18 cellular contexts compared by ENCODE assay signal in genomic region chr10:86653379-86653778, GRCh38. TPM values are rescaled to one million over a fixed set of nuclear protein-coding genes. Genes with fewer than 3 reads are reported as not detected.
A peak's percentile ranks its signal among the peaks of the same experiment; 100 is the strongest.
DNase-seq lines count a peak whose midpoint lies in the region; TF ChIP-seq lines count a peak whose summit lies in the region.
"Had no signal": no experiment of that assay in that cellular context is flagged by ENCODE, and none has a peak within 500 bp of the region (broad histone marks: within the 10 kb centered on the region; RNA-seq: fewer than 3 reads in every experiment).

No MANE protein-coding gene starts in this region.

- no peak overlapping the region for H3K4me3 Mint-ChIP-seq in activated naive CD4-positive, alpha-beta T cell treated with anti-CD3 and anti-CD28 coated beads for 36 hours
- H3K4me3 Mint-ChIP-seq: CD4-positive, alpha-beta T cell; HFFc6 had no signal

- WGBS in suprapubic skin: 97% methylated on average over 3 of the region's 3 CpGs

- TF ChIP-seq POLR2A in suprapubic skin (IDR thresholded peaks at IDR 0.05): no peak

- peaks cover 17% of the 10 kb centered on the region for H3K4me1 ChIP-seq in suprapubic skin

- H3K27me3 Mint-ChIP-seq in activated naive CD4-positive, alpha-beta T cell treated with anti-CD3 and anti-CD28 coated beads for 36 hours (ENCODE audit: low read depth): no peaks in the 10 kb centered on the region
- H3K27me3 Mint-ChIP-seq: CD4-positive, alpha-beta T cell had no signal

- intact Hi-C loops in activated naive CD4-positive, alpha-beta T cell treated with anti-CD3 and anti-CD28 coated beads for 36 hours (cut with micrococcal nuclease): no loop called here

- peak; percentile 1 for DNase-seq in activated naive CD4-positive, alpha-beta T cell treated with anti-CD3 and anti-CD28 coated beads for 36 hours
- no peak for DNase-seq in activated naive CD4-positive, alpha-beta T cell treated with anti-CD3 and anti-CD28 coated beads, Interleukin-2, amount 50 U/mL, for 16 hours
- DNase-seq in HK-2 (ENCODE audit: unreplicated experiment) (peak; percentile 0), islet precursor cell (peak; percentile 34), suprapubic skin (ENCODE audit: low spot score in 2 of 2) (peak; percentile 26 to 47), iPS-NIHi11 (ENCODE audit: low spot score) (no peak), MG63 (no peak), amniotic stem cell (lab: John Stamatoyannopoulos, UW) (no peak)
- DNase-seq: Calu3, DMS 273 treated with DMSO at 0.1 percent for 48 hours, EL, GOT3, HFFc6 had no signal

- no peak overlapping the region for H3K4me3 ChIP-seq in suprapubic skin
- no peak overlapping the region for H3K4me3 ChIP-seq in MG63
- H3K4me3 ChIP-seq: BLaER1 treated with 17β-estradiol and CSF1 and Interleukin-3, amounts not matched to agents 10 nM and 100 nM; HAP-1; K562 had no signal

- CTCF ChIA-PET in activated naive CD4-positive, alpha-beta T cell treated with anti-CD3 and anti-CD28 coated beads for 36 hours (lab: Charles Lee): no interaction called here

- H3K36me3 ChIP-seq in suprapubic skin: no peaks in the 10 kb centered on the region
- no peaks in the 10 kb centered on the region for H3K36me3 ChIP-seq in MG63
- H3K36me3 ChIP-seq: BLaER1 treated with 17β-estradiol and CSF1 and Interleukin-3, amounts not matched to agents 10 nM and 100 nM; HAP-1 had no signal

- H3K27ac Mint-ChIP-seq in activated naive CD4-positive, alpha-beta T cell treated with anti-CD3 and anti-CD28 coated beads for 36 hours: no peak overlapping the region
- H3K27ac Mint-ChIP-seq: CD4-positive, alpha-beta T cell; HFFc6 had no signal

- no peaks in the 10 kb centered on the region for H3K9me3 Mint-ChIP-seq in activated naive CD4-positive, alpha-beta T cell treated with anti-CD3 and anti-CD28 coated beads for 36 hours
- H3K9me3 Mint-ChIP-seq: CD4-positive, alpha-beta T cell; HFFc6 had no signal

- no peaks in the 10 kb centered on the region for H3K4me1 Mint-ChIP-seq in activated naive CD4-positive, alpha-beta T cell treated with anti-CD3 and anti-CD28 coated beads for 36 hours (ENCODE audit: low read depth)

- TF ChIP-seq CTCF in suprapubic skin (IDR thresholded peaks at IDR 0.05): no peak

- H3K27me3 ChIP-seq in suprapubic skin (no peaks in the 10 kb centered on the region), MG63 (no peaks in the 10 kb centered on the region)
- H3K27me3 ChIP-seq: BLaER1 treated with 17β-estradiol and CSF1 and Interleukin-3, amounts not matched to agents 10 nM and 100 nM had no signal

- H3K36me3 Mint-ChIP-seq in activated naive CD4-positive, alpha-beta T cell treated with anti-CD3 and anti-CD28 coated beads for 36 hours (ENCODE audit: low read depth): no peaks in the 10 kb centered on the region

- no peaks in the 10 kb centered on the region for H3K9me3 ChIP-seq in suprapubic skin
- H3K9me3 ChIP-seq in MG63: no peaks in the 10 kb centered on the region
- H3K9me3 ChIP-seq: BLaER1 treated with 17β-estradiol and CSF1 and Interleukin-3, amounts not matched to agents 10 nM and 100 nM; HAP-1 had no signal

- TF ChIP-seq EP300 in suprapubic skin (IDR thresholded peaks at IDR 0.05): no peak

- H3K27ac ChIP-seq in suprapubic skin: no peak overlapping the region
- H3K27ac ChIP-seq: 22Rv1; BLaER1 treated with 17β-estradiol and CSF1 and Interleukin-3, amounts not matched to agents 10 nM and 100 nM had no signal

RNA-seq across cellular contexts. Expression of gene OPN4, which starts 1.0 kb away (rescaled TPM):
- not detected for total RNA-seq in activated naive CD4-positive, alpha-beta T cell treated with anti-CD3 and anti-CD28 coated beads for 36 hours
- under 1 TPM in 1 of 4 donors, not detected in 3; 0.34 TPM for total RNA-seq in suprapubic skin
- not detected in 2 replicates for total RNA-seq in MG63 (2014; rRNA removed; shearing (Covaris generic); ENCODE audit: low replicate concordance)
- total RNA-seq: Calu3; CD4-positive, alpha-beta T cell; HFFc6; K562 had no signal

RNA-seq across cellular contexts. Expression of gene LDB3, which starts 14.9 kb away (rescaled TPM):
- under 1 TPM; 0.10 to 0.38 TPM for total RNA-seq in activated naive CD4-positive, alpha-beta T cell treated with anti-CD3 and anti-CD28 coated beads for 36 hours
- 1 to 10 TPM in 1 of 4 donors, under 1 TPM in 2, not detected in 1; 0.44 to 3.2 (median 0.98) TPM for total RNA-seq in suprapubic skin
- not detected in 2 replicates for total RNA-seq in MG63 (2014; rRNA removed; shearing (Covaris generic); ENCODE audit: low replicate concordance)
- total RNA-seq: Calu3, K562 had no signal

Comparison
In these comparisons a context has a peak if more than half of its experiments do, and no peak if none do; other contexts are left out.
1. DNase-seq: peak in activated naive CD4-positive, alpha-beta T cell treated with anti-CD3 and anti-CD28 coated beads for 36 hours (single experiment), HK-2 (single experiment), islet precursor cell (single experiment) and suprapubic skin (2 of 2); none in activated naive CD4-positive, alpha-beta T cell treated with anti-CD3 and anti-CD28 coated beads, Interleukin-2, amount 50 U/mL, for 16 hours (single experiment), iPS-NIHi11 (single experiment), MG63 (single experiment) and amniotic stem cell (single experiment).